In genomic region chr21:14027235-14027869, GRCh38 we compare ENCODE assay signal across 8 cellular contexts.
DNase-seq lines count a peak whose midpoint lies in the region; ATAC-seq and TF ChIP-seq lines count a peak whose summit lies in the region.
"Not testable (repeated sequence)": the region's sequence is repeated elsewhere in the genome, so short reads cannot be mapped to it uniquely, and the experiment has no call there.

No MANE protein-coding gene starts in this region.

- intact Hi-C loops in left ventricle myocardium superior (cut with micrococcal nuclease); prostate gland (cut with DNase I): not testable (repeated sequence)

- WGBS in prostate gland = under 1% methylated on average over 27 of the region's 37 CpGs

- peak; percentile 52 for TF ChIP-seq POLR2A in GM15510 (IDR thresholded peaks at IDR 0.05; ENCODE audit: borderline replicate concordance, extremely low read depth, insufficient read length)
- TF ChIP-seq POLR2A in prostate gland (IDR thresholded peaks at IDR 0.05) = not testable (repeated sequence)

- peak overlapping the region; percentile 37 to 45 for H3K4me3 ChIP-seq in prostate gland

- peak overlapping the region; percentile 90 for H3K4me3 Mint-ChIP-seq in T-helper 17 cell

- H3K27ac Mint-ChIP-seq in T-helper 17 cell = peak overlapping the region; percentile 67

- not testable (repeated sequence) for H3K27me3 Mint-ChIP-seq in T-helper 17 cell

- H3K9me3 ChIP-seq in T-helper 17 cell (ENCODE audit: control insufficient read depth, low read length, poor library complexity, severe bottlenecking); prostate gland: not testable (repeated sequence)

- ATAC-seq in HG02852 (IDR thresholded peaks at IDR 0.05; ENCODE audit: unreplicated experiment) (peak; percentile 100), T-helper 17 cell (peak; percentile 100), left ventricle myocardium superior (peak; percentile 100)

- H3K4me1 ChIP-seq in prostate gland (replicated peaks) = not testable (repeated sequence)

- not testable (repeated sequence) for H3K36me3 ChIP-seq in prostate gland

- DNase-seq in NCI-H1436 treated with DMSO at 0.1 percent for 48 hours (lab: John Stamatoyannopoulos, UW) (peak; percentile 16), T-helper 17 cell (peak; percentile 61 to 68 (median 67)), amygdala (lab: John Stamatoyannopoulos, UW) (peak; percentile 29 to 94 (median 79)), left ventricle myocardium superior (peak; percentile 93), prostate gland (ENCODE audit: low spot score) (peak; percentile 74), ureter (ENCODE audit: low spot score) (peak; percentile 92)

- TF ChIP-seq CTCF in prostate gland (IDR thresholded peaks at IDR 0.05) = not testable (repeated sequence)

- H3K27me3 ChIP-seq in prostate gland (replicated peaks; ENCODE audit: insufficient read depth) = not testable (repeated sequence)

- H3K4me1 Mint-ChIP-seq in T-helper 17 cell = not testable (repeated sequence)

- H3K36me3 Mint-ChIP-seq in T-helper 17 cell (ENCODE audit: low read depth) = not testable (repeated sequence)

- H3K27ac ChIP-seq in prostate gland = not testable (repeated sequence)

Comparison
In these comparisons a context has a peak if more than half of its experiments do, and no peak if none do; other contexts are left out.
1. DNase-seq: peak in every context shown above with its lines; median percentile 93 in left ventricle myocardium superior; 92 in ureter; 79 in amygdala; 74 in prostate gland; 67 in T-helper 17 cell; 16 in NCI-H1436 treated with DMSO at 0.1 percent for 48 hours.